Comparison of ENCODE assay signal across 1 cellular context in genomic region chr2:102664439-102665042, GRCh38.
TF ChIP-seq lines count a peak whose summit lies in the region.

No MANE protein-coding gene starts in this region.

TF ChIP-seq in K562, 482 proteins besides CTCF, POLR2A, EP300 and RAD21 (continued from another document and continues in another):
- TF ChIP-seq VEZF1 (CRISPR knock-in tag; IDR thresholded peaks at IDR 0.05), result peak; percentile 26; the same call in 1 of the 2 replicates
- no peak for TF ChIP-seq PTRF (tag; IDR thresholded peaks at IDR 0.05)
- no peak for TF ChIP-seq E2F1 (CRISPR knock-in tag; IDR thresholded peaks at IDR 0.05)
- no peak for TF ChIP-seq IFI16 (CRISPR knock-in tag; IDR thresholded peaks at IDR 0.05)
- TF ChIP-seq POLR3A (IDR thresholded peaks at IDR 0.05; ENCODE audit: borderline replicate concordance, extremely low read depth, insufficient read depth, insufficient read length), result no peak
- TF ChIP-seq HMG20A (CRISPR knock-in tag; conservative IDR thresholded peaks at IDR 0.05), result no peak
- TF ChIP-seq RNF219 (CRISPR knock-in tag; IDR thresholded peaks at IDR 0.05), result no peak
- no peak for TF ChIP-seq THRB (CRISPR knock-in tag; conservative IDR thresholded peaks at IDR 0.05)
- no peak for TF ChIP-seq ZBTB9 (CRISPR knock-in tag; IDR thresholded peaks at IDR 0.05)
- TF ChIP-seq CHCHD3 (CRISPR knock-in tag; IDR thresholded peaks at IDR 0.05), result no peak
- TF ChIP-seq ZFX (CRISPR knock-in tag; IDR thresholded peaks at IDR 0.05), result no peak
- peak; percentile 72 for TF ChIP-seq ZNF395 (CRISPR knock-in tag; IDR thresholded peaks at IDR 0.05)
- TF ChIP-seq SMARCB1 (IDR thresholded peaks at IDR 0.05; ENCODE audit: insufficient read length, low read depth), result no peak
- no peak for TF ChIP-seq ETS2 (tag; IDR thresholded peaks at IDR 0.05; ENCODE audit: borderline replicate concordance, poor library complexity, severe bottlenecking)
- no peak for TF ChIP-seq ELK3 (CRISPR knock-in tag; IDR thresholded peaks at IDR 0.05)
- TF ChIP-seq ARID1B (IDR thresholded peaks at IDR 0.05), result peak; percentile 74
- no peak for TF ChIP-seq KLF1 (tag; IDR thresholded peaks at IDR 0.05)
- TF ChIP-seq JUN (IDR thresholded peaks at IDR 0.05; ENCODE audit: borderline replicate concordance, low read depth, low read length), result peak; percentile 93
- no peak for TF ChIP-seq JUN (CRISPR knock-in tag; IDR thresholded peaks at IDR 0.05; ENCODE audit: borderline replicate concordance)
- TF ChIP-seq TAF15 (IDR thresholded peaks at IDR 0.05; ENCODE audit: low read depth, low read length), result no peak
- no peak for TF ChIP-seq ZNF740 (CRISPR knock-in tag; IDR thresholded peaks at IDR 0.05)
- no peak for TF ChIP-seq ZNF740 (tag; IDR thresholded peaks at IDR 0.05)
- no peak for TF ChIP-seq STAG1 (CRISPR knock-in tag; IDR thresholded peaks at IDR 0.05; ENCODE audit: borderline replicate concordance)
- no peak for TF ChIP-seq CHD1 (IDR thresholded peaks at IDR 0.05; ENCODE audit: low read length)
- TF ChIP-seq RREB1 (CRISPR knock-in tag; IDR thresholded peaks at IDR 0.05), result 0 out of 2 replicates have a peak, but pooled peaks have one; percentile 51
- TF ChIP-seq MEIS2 (IDR thresholded peaks at IDR 0.05; ENCODE audit: partially characterized antibody), result peak; percentile 83
- no peak for TF ChIP-seq BRF1 (IDR thresholded peaks at IDR 0.05; ENCODE audit: borderline replicate concordance, extremely low read depth, insufficient read length)
- no peak for TF ChIP-seq NONO (IDR thresholded peaks at IDR 0.05; ENCODE audit: low read depth in 2 of 2, low read length in 1 of 2)
- no peak for TF ChIP-seq GABPB2 (CRISPR knock-in tag; conservative IDR thresholded peaks at IDR 0.05)
- no peak for TF ChIP-seq BMI1 (IDR thresholded peaks at IDR 0.05; ENCODE audit: low read length)
- TF ChIP-seq CHAMP1 (IDR thresholded peaks at IDR 0.05), result no peak
- TF ChIP-seq ZNF830 (CRISPR knock-in tag; IDR thresholded peaks at IDR 0.05), result no peak
- TF ChIP-seq ZNF518B (CRISPR knock-in tag; IDR thresholded peaks at IDR 0.05), result no peak
- TF ChIP-seq PCBP2 (IDR thresholded peaks at IDR 0.05; ENCODE audit: low read depth, low read length, poor library complexity, severe bottlenecking), result no peak
- no peak for TF ChIP-seq ZZZ3 (IDR thresholded peaks at IDR 0.05)
